In the genomic region with DNA sequence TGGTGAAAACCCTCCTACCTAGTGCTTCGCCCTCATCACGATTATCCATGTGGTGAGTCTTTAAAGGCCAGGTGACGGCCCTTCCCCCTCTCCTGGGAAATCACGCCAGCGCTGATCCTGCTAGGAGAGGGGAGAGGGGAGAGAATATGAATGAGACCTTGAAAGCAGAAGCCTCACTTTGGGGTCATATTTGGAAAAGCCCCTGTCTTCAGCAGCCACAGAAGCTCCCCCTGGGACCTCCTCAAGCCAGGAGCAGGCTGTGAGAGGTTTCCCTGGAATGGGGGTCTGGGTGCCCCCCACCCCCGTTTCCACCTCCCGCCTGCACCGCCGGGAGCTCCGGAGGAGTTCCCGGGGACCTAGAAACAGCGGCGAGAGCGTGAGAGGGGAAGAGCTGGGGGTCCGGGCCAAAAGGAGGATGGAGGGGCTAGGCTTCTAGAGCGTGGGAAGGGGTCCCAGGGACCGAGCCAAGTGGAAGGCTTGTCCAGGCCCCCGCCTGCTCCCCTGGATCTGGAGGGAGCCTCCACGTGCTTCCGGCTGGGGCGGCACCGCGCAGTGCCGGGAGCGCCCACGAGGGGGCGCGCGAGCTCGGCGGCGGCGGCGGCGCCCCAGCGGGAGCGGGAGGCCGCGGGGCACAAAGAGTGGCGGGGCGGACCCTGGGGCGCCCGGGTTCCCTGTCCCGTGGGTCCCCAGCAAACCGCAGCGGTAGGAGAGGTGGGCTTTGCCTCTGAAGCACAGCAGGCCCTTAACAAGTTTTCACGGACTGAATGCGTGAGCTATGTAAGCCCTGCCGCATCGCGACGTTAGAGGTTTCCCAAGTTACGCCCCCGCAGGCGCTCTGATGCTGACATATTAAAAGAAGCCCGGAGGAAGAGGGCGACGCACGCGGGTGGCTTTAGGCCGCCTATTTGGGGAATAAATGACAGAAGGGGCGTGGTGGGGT, we compare ENCODE assay signal across 8 cellular contexts.
DNase-seq lines count a peak whose midpoint lies in the region; ATAC-seq, FAIRE-seq and TF ChIP-seq lines count a peak whose summit lies in the region.

No MANE protein-coding gene starts in this region.

- no peaks in the 10 kb centered on the region for H3K36me3 Mint-ChIP-seq in CD4-positive, CD25-positive, alpha-beta regulatory T cell

- FAIRE-seq in frontal cortex (lab: Jason Lieb, UNC): no peak

- no peak overlapping the region for H3K27ac ChIP-seq in CD4-positive, CD25-positive, alpha-beta regulatory T cell (ENCODE audit: insufficient read depth, low read length, poor library complexity, severe bottlenecking)
- no peak overlapping the region for H3K27ac ChIP-seq in thymus (ENCODE audit: low read depth)

- peaks cover 6 to 17% (median 12%) of the 10 kb centered on the region in 4 donors for H3K4me1 Mint-ChIP-seq in CD4-positive, CD25-positive, alpha-beta regulatory T cell

- peaks cover 0 to 5% (median 0%) of the 10 kb centered on the region in 7 donors for H3K9me3 Mint-ChIP-seq in CD4-positive, CD25-positive, alpha-beta regulatory T cell

- peaks cover 47% of the 10 kb centered on the region for H3K27me3 Mint-ChIP-seq in CD4-positive, CD25-positive, alpha-beta regulatory T cell

- H3K9me3 ChIP-seq in CD4-positive, CD25-positive, alpha-beta regulatory T cell (ENCODE audit: control insufficient read depth in 2 of 2, low read length in 2 of 2): no peaks in the 10 kb centered on the region
- no peaks in the 10 kb centered on the region for H3K9me3 ChIP-seq in thymus (ENCODE audit: control insufficient read depth)

- TF ChIP-seq CTCF in omental fat pad (IDR thresholded peaks at IDR 0.05): peak in 2 of 3 donors; percentile 55 to 90

- peak; percentile 32 to 55 (median 50) for DNase-seq in CD4-positive, CD25-positive, alpha-beta regulatory T cell
- peak; percentile 84 for DNase-seq in activated effector memory CD4-positive, alpha-beta T cell treated with anti-CD3 and anti-CD28 coated beads, Interleukin-2, amount 50 U/mL, for 16 hours
- DNase-seq in frontal cortex (ENCODE audit: low spot score in 2 of 2) (peak; percentile 79 to 84), omental fat pad (ENCODE audit: low spot score) (no peak)

- peaks cover 30% of the 10 kb centered on the region for H3K27me3 ChIP-seq in CD4-positive, CD25-positive, alpha-beta regulatory T cell (ENCODE audit: control insufficient read depth, insufficient read depth, low read length)
- peaks cover 39% of the 10 kb centered on the region for H3K27me3 ChIP-seq in thymus (ENCODE audit: control insufficient read depth, insufficient read depth)

- peak; percentile 84 to 90 for ATAC-seq in CD4-positive, CD25-positive, alpha-beta regulatory T cell (ENCODE audit: low read depth in 2 of 2)
- ATAC-seq in GM19397 (IDR thresholded peaks at IDR 0.05; ENCODE audit: unreplicated experiment) (peak; percentile 90), HG03520 (IDR thresholded peaks at IDR 0.05; ENCODE audit: unreplicated experiment) (peak; percentile 86), omental fat pad (ENCODE audit: low FRiP score) (peak; percentile 90)

- H3K27ac Mint-ChIP-seq in CD4-positive, CD25-positive, alpha-beta regulatory T cell: no peak overlapping the region

- peak overlapping the region; percentile 62 to 84 (median 77) for H3K4me3 Mint-ChIP-seq in CD4-positive, CD25-positive, alpha-beta regulatory T cell

- peak overlapping the region; percentile 44 for H3K4me3 ChIP-seq in CD4-positive, CD25-positive, alpha-beta regulatory T cell (ENCODE audit: low read depth, low read length)
- H3K4me3 ChIP-seq in thymus (ENCODE audit: low read length): peak overlapping the region; percentile 52

- peaks cover 14% of the 10 kb centered on the region for H3K4me1 ChIP-seq in CD4-positive, CD25-positive, alpha-beta regulatory T cell (ENCODE audit: control insufficient read depth, insufficient read depth, low read length, poor library complexity, severe bottlenecking)
- peaks cover 7% of the 10 kb centered on the region for H3K4me1 ChIP-seq in thymus (ENCODE audit: control insufficient read depth, insufficient read depth, low read length)

- H3K36me3 ChIP-seq in CD4-positive, CD25-positive, alpha-beta regulatory T cell (ENCODE audit: control insufficient read depth, insufficient read depth, low read length): no peaks in the 10 kb centered on the region
- no peaks in the 10 kb centered on the region for H3K36me3 ChIP-seq in thymus (ENCODE audit: control insufficient read depth, insufficient read depth)

- 2% methylated on average over 62 of the region's 62 CpGs for whole genome bisulfite sequencing in thymus

TF ChIP-seq in PFSK-1, 5 proteins besides CTCF, POLR2A, EP300 and RAD21:
- no peak for TF ChIP-seq POLR2AphosphoS5 (IDR thresholded peaks at IDR 0.05; ENCODE audit: low read depth, low read length)
- peak; percentile 23 for TF ChIP-seq FOXP2 (optimal IDR thresholded peaks at IDR 0.05; ENCODE audit: borderline replicate concordance, extremely low read depth, extremely low read length, insufficient read depth)
- no peak for TF ChIP-seq TAF1 (IDR thresholded peaks at IDR 0.05; ENCODE audit: borderline replicate concordance, insufficient read depth, low read length)
- TF ChIP-seq SIN3A (IDR thresholded peaks at IDR 0.05; ENCODE audit: borderline replicate concordance, insufficient read depth, low read length): no peak
- TF ChIP-seq, protein P1, sequence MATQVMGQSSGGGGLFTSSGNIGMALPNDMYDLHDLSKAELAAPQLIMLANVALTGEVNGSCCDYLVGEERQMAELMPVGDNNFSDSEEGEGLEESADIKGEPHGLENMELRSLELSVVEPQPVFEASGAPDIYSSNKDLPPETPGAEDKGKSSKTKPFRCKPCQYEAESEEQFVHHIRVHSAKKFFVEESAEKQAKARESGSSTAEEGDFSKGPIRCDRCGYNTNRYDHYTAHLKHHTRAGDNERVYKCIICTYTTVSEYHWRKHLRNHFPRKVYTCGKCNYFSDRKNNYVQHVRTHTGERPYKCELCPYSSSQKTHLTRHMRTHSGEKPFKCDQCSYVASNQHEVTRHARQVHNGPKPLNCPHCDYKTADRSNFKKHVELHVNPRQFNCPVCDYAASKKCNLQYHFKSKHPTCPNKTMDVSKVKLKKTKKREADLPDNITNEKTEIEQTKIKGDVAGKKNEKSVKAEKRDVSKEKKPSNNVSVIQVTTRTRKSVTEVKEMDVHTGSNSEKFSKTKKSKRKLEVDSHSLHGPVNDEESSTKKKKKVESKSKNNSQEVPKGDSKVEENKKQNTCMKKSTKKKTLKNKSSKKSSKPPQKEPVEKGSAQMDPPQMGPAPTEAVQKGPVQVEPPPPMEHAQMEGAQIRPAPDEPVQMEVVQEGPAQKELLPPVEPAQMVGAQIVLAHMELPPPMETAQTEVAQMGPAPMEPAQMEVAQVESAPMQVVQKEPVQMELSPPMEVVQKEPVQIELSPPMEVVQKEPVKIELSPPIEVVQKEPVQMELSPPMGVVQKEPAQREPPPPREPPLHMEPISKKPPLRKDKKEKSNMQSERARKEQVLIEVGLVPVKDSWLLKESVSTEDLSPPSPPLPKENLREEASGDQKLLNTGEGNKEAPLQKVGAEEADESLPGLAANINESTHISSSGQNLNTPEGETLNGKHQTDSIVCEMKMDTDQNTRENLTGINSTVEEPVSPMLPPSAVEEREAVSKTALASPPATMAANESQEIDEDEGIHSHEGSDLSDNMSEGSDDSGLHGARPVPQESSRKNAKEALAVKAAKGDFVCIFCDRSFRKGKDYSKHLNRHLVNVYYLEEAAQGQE (IDR thresholded peaks at IDR 0.05; ENCODE audit: insufficient read depth in 1 of 2, low read depth in 2 of 2, low read length in 2 of 2): no peak
TF ChIP-seq in PFSK-1: peak in this region for 1.
